ENCODE assay signal across 8 cellular contexts in genomic region chr1:64469614-64469976, GRCh38. TPM values are rescaled to one million over a fixed set of nuclear protein-coding genes. Genes with fewer than 3 reads are reported as not detected.
DNase-seq lines count a peak whose midpoint lies in the region; ATAC-seq and TF ChIP-seq lines count a peak whose summit lies in the region.

No MANE protein-coding gene starts in this region.

- no peaks in the 10 kb centered on the region for H3K36me3 Mint-ChIP-seq in CD4-positive, alpha-beta memory T cell
- no peaks in the 10 kb centered on the region for H3K36me3 Mint-ChIP-seq in mesothelial cell of epicardium

- H3K27me3 ChIP-seq in CD4-positive, alpha-beta memory T cell (ENCODE audit: insufficient read depth, low read length): no peaks in the 10 kb centered on the region

- no peaks in the 10 kb centered on the region for H3K36me3 ChIP-seq in CD4-positive, alpha-beta memory T cell (ENCODE audit: insufficient read depth, low read length)

- peaks cover 39 to 46% of the 10 kb centered on the region in 2 donors for H3K27me3 Mint-ChIP-seq in CD4-positive, alpha-beta memory T cell
- H3K27me3 Mint-ChIP-seq in mesothelial cell of epicardium (ENCODE audit: low read depth): peaks cover 36% of the 10 kb centered on the region

- peaks cover 6 to 21% (median 10%) of the 10 kb centered on the region in 4 donors for H3K4me1 Mint-ChIP-seq in CD4-positive, alpha-beta memory T cell
- H3K4me1 Mint-ChIP-seq in mesothelial cell of epicardium: peaks cover 29% of the 10 kb centered on the region

- ATAC-seq in GM18858 (IDR thresholded peaks at IDR 0.05; ENCODE audit: unreplicated experiment) (no peak), GM19452 (IDR thresholded peaks at IDR 0.05; ENCODE audit: unreplicated experiment) (no peak)

- peaks cover 0 to 2% (median 0%) of the 10 kb centered on the region in 8 donors for H3K9me3 Mint-ChIP-seq in CD4-positive, alpha-beta memory T cell
- no peaks in the 10 kb centered on the region for H3K9me3 Mint-ChIP-seq in mesothelial cell of epicardium

- H3K9me3 ChIP-seq in CD4-positive, alpha-beta memory T cell (ENCODE audit: control insufficient read depth in 1 of 2, low read length in 2 of 2): no peaks in the 10 kb centered on the region

- H3K4me3 ChIP-seq in CD4-positive, alpha-beta memory T cell (ENCODE audit: low read length in 2 of 2): no peak overlapping the region
- H3K4me3 ChIP-seq in choroid plexus epithelial cell (ENCODE audit: low read depth, low read length): peak overlapping the region; percentile 60

- CTCF ChIA-PET in CD4-positive, alpha-beta memory T cell (lab: Charles Lee; ENCODE audit: partially characterized antibody): no interaction called here

- peaks cover 12% of the 10 kb centered on the region for H3K4me1 ChIP-seq in CD4-positive, alpha-beta memory T cell (ENCODE audit: insufficient read depth, low read length)

- intact Hi-C loops in CD4-positive, alpha-beta memory T cell (cut with micrococcal nuclease): no loop called here

- no peak for TF ChIP-seq CTCF in choroid plexus epithelial cell (conservative IDR thresholded peaks at IDR 0.05; ENCODE audit: low read depth, low read length)
- no peak for TF ChIP-seq CTCF in mesothelial cell of epicardium (IDR thresholded peaks at IDR 0.05; ENCODE audit: unreplicated experiment)

- no peak for DNase-seq in CD4-positive, alpha-beta memory T cell
- peak; percentile 30 for DNase-seq in HuH-7.5 (ENCODE audit: low spot score)
- DNase-seq in choroid plexus epithelial cell (ENCODE audit: low read depth): peak; percentile 5
- no peak for DNase-seq in mesothelial cell of epicardium (ENCODE audit: low spot score in 2 of 2, unreplicated experiment in 2 of 2)
- no peak for DNase-seq in foreskin melanocyte
- DNase-seq in NCI-H226: no peak

- H3K27ac Mint-ChIP-seq in CD4-positive, alpha-beta memory T cell: no peak overlapping the region
- H3K27ac Mint-ChIP-seq in mesothelial cell of epicardium: peak overlapping the region; percentile 15

- peak overlapping the region; percentile 5 to 72 (median 56) for H3K4me3 Mint-ChIP-seq in CD4-positive, alpha-beta memory T cell
- peak overlapping the region; percentile 86 for H3K4me3 Mint-ChIP-seq in mesothelial cell of epicardium

- no peak overlapping the region for H3K27ac ChIP-seq in CD4-positive, alpha-beta memory T cell (ENCODE audit: low read depth, low read length)

- POLR2A ChIA-PET in CD4-positive, alpha-beta memory T cell (lab: Charles Lee; ENCODE audit: partially characterized antibody): no interaction called here

RNA-seq across cellular contexts. Expression of gene CACHD1, which starts 0.3 kb away (rescaled TPM):
- total RNA-seq in CD4-positive, alpha-beta memory T cell: under 1 TPM; 0.11 to 0.17 TPM
- not detected for polyA plus RNA-seq in CD4-positive, alpha-beta memory T cell
- 20.8 to 24.2 TPM (median 24.1 TPM) in 3 replicates for total RNA-seq in mesothelial cell of epicardium

Comparison
In these comparisons a context has a peak if more than half of its experiments do, and no peak if none do; other contexts are left out.
1. DNase-seq: peak in HuH-7.5 (single experiment) and choroid plexus epithelial cell (single experiment); none in CD4-positive, alpha-beta memory T cell (0 of 5), mesothelial cell of epicardium (0 of 2), foreskin melanocyte (single experiment) and NCI-H226 (single experiment).
2. RNA of gene CACHD1, which starts 0.3 kb away (total RNA-seq): 20.8 to 24.2 TPM in mesothelial cell of epicardium; 0.11 to 0.17 TPM in CD4-positive, alpha-beta memory T cell; every median in the first group is over 10 times any median in the second.